Comparison of ENCODE assay signal across 27 cellular contexts in the genomic region with DNA sequence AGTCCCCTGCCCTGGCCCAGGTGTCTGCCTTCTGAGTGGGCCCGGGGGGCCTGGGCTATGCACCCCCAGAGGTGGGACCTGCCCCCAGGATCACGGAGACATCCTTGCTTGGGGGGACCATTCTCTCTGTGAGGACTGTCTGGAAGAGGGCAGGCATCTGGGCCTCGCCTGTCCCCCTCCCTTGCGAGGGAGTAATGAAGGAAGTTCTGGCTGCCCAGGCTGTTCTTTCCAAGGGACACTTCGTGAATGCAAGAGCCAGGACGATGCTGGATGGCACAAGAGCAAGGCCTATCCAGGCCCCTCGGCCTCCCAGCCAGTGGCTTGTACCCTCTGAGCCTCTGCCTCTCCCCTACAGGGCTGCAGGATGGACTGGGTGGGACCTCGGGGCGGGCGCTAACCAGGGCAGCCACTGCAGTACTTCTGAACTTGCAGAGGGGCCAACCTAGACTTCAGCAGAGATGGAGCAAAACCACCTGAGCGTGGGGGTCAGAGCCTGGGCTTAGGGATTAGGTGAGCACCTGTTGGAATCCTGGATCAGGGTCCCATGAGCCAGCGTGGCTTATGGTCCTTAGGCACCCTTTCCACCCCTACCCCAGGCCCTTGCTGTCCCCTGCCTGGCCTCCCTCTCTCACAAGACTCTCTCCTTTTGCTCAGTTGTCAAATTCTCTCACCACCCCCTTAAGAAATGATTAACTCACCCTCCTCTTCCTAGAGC. TPM values are rescaled to one million over a fixed set of nuclear protein-coding genes. Genes with fewer than 3 reads are reported as not detected.
DNase-seq lines count a peak whose midpoint lies in the region; ATAC-seq and TF ChIP-seq lines count a peak whose summit lies in the region.
"Had no signal": no experiment of that assay in that cellular context is flagged by ENCODE, and none has a peak within 500 bp of the region (broad histone marks: within the 10 kb centered on the region; RNA-seq: fewer than 3 reads in every experiment).

No MANE protein-coding gene starts in this region.

- H3K9me3 Mint-ChIP-seq in chondrocyte (ENCODE audit: low read depth) (peaks cover 4% of the 10 kb centered on the region), nephron progenitor cell (no peaks in the 10 kb centered on the region), CD14-positive monocyte (peaks cover 0 to 8% (median 2%) of the 10 kb centered on the region in 7 donors)
- H3K9me3 Mint-ChIP-seq: activated naive CD4-positive, alpha-beta T cell treated with anti-CD3 and anti-CD28 coated beads, Interleukin-2, amount 50 U/mL, for 24 hours; activated T-cell treated with anti-CD3 and anti-CD28 coated beads, Interleukin-2, amount 50 U/mL, for 72 hours had no signal

- TF ChIP-seq EP300 in ovary (IDR thresholded peaks at IDR 0.05), result no peak

- no peaks in the 10 kb centered on the region for H3K27me3 ChIP-seq in cardiac muscle cell
- H3K27me3 ChIP-seq in ovary, result no peaks in the 10 kb centered on the region
- H3K27me3 ChIP-seq: right lobe of liver had no signal

- H3K4me1 Mint-ChIP-seq in chondrocyte (ENCODE audit: low read depth), result peaks cover 7% of the 10 kb centered on the region
- peaks cover 57% of the 10 kb centered on the region for H3K4me1 Mint-ChIP-seq in nephron progenitor cell
- H3K4me1 Mint-ChIP-seq in CD14-positive monocyte, result peaks cover 45% of the 10 kb centered on the region

- no peaks in the 10 kb centered on the region for H3K36me3 Mint-ChIP-seq in chondrocyte (ENCODE audit: low read depth)
- H3K36me3 Mint-ChIP-seq in nephron progenitor cell (ENCODE audit: low read depth), result no peaks in the 10 kb centered on the region
- peaks cover 0 to 4% of the 10 kb centered on the region in 2 donors for H3K36me3 Mint-ChIP-seq in CD14-positive monocyte
- H3K36me3 Mint-ChIP-seq: activated naive CD4-positive, alpha-beta T cell treated with anti-CD3 and anti-CD28 coated beads, Interleukin-2, amount 50 U/mL, for 24 hours had no signal

- H3K36me3 ChIP-seq in cardiac muscle cell (no peaks in the 10 kb centered on the region), ovary (no peaks in the 10 kb centered on the region)
- H3K36me3 ChIP-seq: heart left ventricle, right lobe of liver, stomach, tibial nerve had no signal

- peak overlapping the region; percentile 99 for H3K27ac ChIP-seq in cardiac muscle cell
- H3K27ac ChIP-seq in ovary, result no peak overlapping the region
- H3K27ac ChIP-seq: A549, heart left ventricle, right lobe of liver, stomach, tibial nerve had no signal

- H3K4me3 ChIP-seq in cardiac muscle cell, result no peak overlapping the region
- H3K4me3 ChIP-seq in ovary, result no peak overlapping the region
- H3K4me3 ChIP-seq: A549, heart left ventricle, right lobe of liver, stomach, tibial nerve had no signal

- no peak for TF ChIP-seq POLR2A in ovary (IDR thresholded peaks at IDR 0.05)

- DNase-seq in cardiac muscle cell (ENCODE audit: low read depth in 1 of 2, low spot score in 1 of 2), result no peak
- no peak for DNase-seq in cardiac septum (ENCODE audit: low spot score)
- DNase-seq in chondrocyte (ENCODE audit: low spot score), result peak; percentile 53
- no peak for DNase-seq in nephron progenitor cell
- DNase-seq in CD14-positive monocyte (ENCODE audit: low spot score), result no peak
- no peak for DNase-seq in ovary
- DNase-seq in GOT3 (lab: John Stamatoyannopoulos, UW), result no peak
- DNase-seq: activated CD4-positive, alpha-beta T cell treated with anti-CD3 and anti-CD28 coated beads for 4 hours; activated T-cell treated with anti-CD3 and anti-CD28 coated beads, Interleukin-2, amount 50 U/mL, for 72 hours; EL; left colon; mesenchymal stem cell; NCI-H1092; NCI-H1930; NCI-H526 treated with DMSO at 0.1 percent for 48 hours; SK-N-SH; stomach had no signal

- ATAC-seq in GM21717 (IDR thresholded peaks at IDR 0.05; ENCODE audit: unreplicated experiment), result no peak
- ATAC-seq: A549; activated T-cell treated with anti-CD3 and anti-CD28 coated beads, Interleukin-2, amount 50 U/mL, for 72 hours; HCT116; heart left ventricle; left colon; right lobe of liver had no signal

- H3K4me1 ChIP-seq in cardiac muscle cell (ENCODE audit: low read depth) (peaks cover 64% of the 10 kb centered on the region), ovary (ENCODE audit: insufficient read depth) (no peaks in the 10 kb centered on the region)
- H3K4me1 ChIP-seq: A549, tibial nerve had no signal

- no peak overlapping the region for H3K27ac Mint-ChIP-seq in chondrocyte (ENCODE audit: unreplicated experiment)
- no peak overlapping the region for H3K27ac Mint-ChIP-seq in nephron progenitor cell
- H3K27ac Mint-ChIP-seq in CD14-positive monocyte, result peak overlapping the region in 1 of 7 donors; percentile 28
- H3K27ac Mint-ChIP-seq: activated naive CD4-positive, alpha-beta T cell treated with anti-CD3 and anti-CD28 coated beads, Interleukin-2, amount 50 U/mL, for 24 hours; activated T-cell treated with anti-CD3 and anti-CD28 coated beads, Interleukin-2, amount 50 U/mL, for 72 hours had no signal

- 67 to 75% (median 68%) methylated on average over 12 of the region's 12 CpGs for WGBS in ovary, 3 donors

- H3K27me3 Mint-ChIP-seq in chondrocyte (ENCODE audit: low read depth), result peaks cover 6% of the 10 kb centered on the region
- H3K27me3 Mint-ChIP-seq in nephron progenitor cell (ENCODE audit: low read depth, poor library complexity), result peaks cover 60% of the 10 kb centered on the region
- H3K27me3 Mint-ChIP-seq in CD14-positive monocyte (ENCODE audit: low read depth in 3 of 3), result peaks cover 2 to 12% (median 9%) of the 10 kb centered on the region in 3 donors
- H3K27me3 Mint-ChIP-seq: activated naive CD4-positive, alpha-beta T cell treated with anti-CD3 and anti-CD28 coated beads, Interleukin-2, amount 50 U/mL, for 24 hours had no signal

- intact Hi-C loops in cardiac septum (cut with DNase I) (no loop called here), CD14-positive monocyte (cut with micrococcal nuclease) (loop anchor here in 1 of 2 donors (5.0 to 10.0 kb wide), 2 partner anchors 34 to 77 kb away; a partner anchor contains a TSS), ovary (cut with DNase I) (no loop called here)

- TF ChIP-seq CTCF in cardiac muscle cell (IDR thresholded peaks at IDR 0.05; ENCODE audit: low read depth, low read length) (no peak), chondrocyte (IDR thresholded peaks at IDR 0.05) (no peak), nephron progenitor cell (IDR thresholded peaks at IDR 0.05) (no peak), CD14-positive monocyte (IDR thresholded peaks at IDR 0.05) (no peak), ovary (IDR thresholded peaks at IDR 0.05) (no peak)

- H3K4me3 Mint-ChIP-seq in chondrocyte (ENCODE audit: unreplicated experiment) (no peak overlapping the region), nephron progenitor cell (peak overlapping the region; percentile 56), CD14-positive monocyte (no peak overlapping the region)
- H3K4me3 Mint-ChIP-seq: activated naive CD4-positive, alpha-beta T cell treated with anti-CD3 and anti-CD28 coated beads, Interleukin-2, amount 50 U/mL, for 24 hours; activated T-cell treated with anti-CD3 and anti-CD28 coated beads, Interleukin-2, amount 50 U/mL, for 72 hours had no signal

- H3K9me3 ChIP-seq in cardiac muscle cell (ENCODE audit: low read depth) (no peaks in the 10 kb centered on the region), ovary (no peaks in the 10 kb centered on the region)
- H3K9me3 ChIP-seq: A549, heart left ventricle, right lobe of liver, SK-N-SH, stomach, tibial nerve had no signal

RNA-seq across cellular contexts. Expression of a gene that starts 53.3 kb away (rescaled TPM):
- 0.09 TPM in 1 of 2 replicates, not detected in the other for total RNA-seq in cardiac muscle cell
- 0.09 TPM in 1 of 2 replicates, not detected in the other for polyA plus RNA-seq in cardiac muscle cell
- not detected for total RNA-seq in cardiac septum
- total RNA-seq in chondrocyte, result not detected in 3 replicates
- not detected for polyA plus RNA-seq in CD14-positive monocyte
- total RNA-seq in ovary, result under 1 TPM in 2 of 7 donors, not detected in 5; 0.28 to 0.92 TPM
- polyA plus RNA-seq in ovary, result under 1 TPM; 0.01 to 0.07 TPM
- total RNA-seq: activated T-cell treated with anti-CD3 and anti-CD28 coated beads, Interleukin-2, amount 50 U/mL, for 72 hours; cerebellum; heart left ventricle; left colon; stomach; T-helper 2 cell treated with Interferon-gamma antibody and Interleukin-4, amounts not matched to agents 100 ng/mL and 5 ng/mL, for 36 hours; tibial nerve had no signal
- polyA plus RNA-seq: BJ, heart left ventricle, SK-N-SH, stomach had no signal
